ENCODE assay signal across 2 cellular contexts in genomic region chr7:116532102-116532501, GRCh38.
TF ChIP-seq lines count a peak whose summit lies in the region.

No MANE protein-coding gene starts in this region.

TF ChIP-seq in IMR-90, 13 proteins besides CTCF, POLR2A, EP300 and RAD21:
- TF ChIP-seq FOS (IDR thresholded peaks at IDR 0.05; ENCODE audit: low read depth, low read length) (no peak), SMC3 (IDR thresholded peaks at IDR 0.05; ENCODE audit: low read depth, low read length) (no peak), USF2 (IDR thresholded peaks at IDR 0.05; ENCODE audit: low read depth, low read length) (no peak), ELK1 (IDR thresholded peaks at IDR 0.05; ENCODE audit: borderline replicate concordance, low read depth, low read length) (no peak), NFE2L2 (IDR thresholded peaks at IDR 0.05; ENCODE audit: low read depth, low read length) (no peak), MAZ (IDR thresholded peaks at IDR 0.05; ENCODE audit: borderline replicate concordance, low read depth, low read length) (no peak), CEBPB (IDR thresholded peaks at IDR 0.05; ENCODE audit: low read depth, low read length) (no peak), MAFK (IDR thresholded peaks at IDR 0.05; ENCODE audit: low read depth, low read length) (no peak), RFX5 (IDR thresholded peaks at IDR 0.05; ENCODE audit: low read depth, low read length) (no peak), MXI1 (IDR thresholded peaks at IDR 0.05; ENCODE audit: borderline replicate concordance, low read depth, low read length) (no peak), RCOR1 (IDR thresholded peaks at IDR 0.05; ENCODE audit: insufficient replicate concordance, low read length) (no peak), CHD1 (IDR thresholded peaks at IDR 0.05; ENCODE audit: low read depth, low read length) (no peak), BHLHE40 (IDR thresholded peaks at IDR 0.05; ENCODE audit: low read depth, low read length) (no peak)

TF ChIP-seq in endothelial cell of umbilical vein, 7 proteins besides CTCF, POLR2A, EP300 and RAD21:
- no peak for TF ChIP-seq FOS (IDR thresholded peaks at IDR 0.05; ENCODE audit: borderline replicate concordance, insufficient read depth, low read length)
- no peak for TF ChIP-seq JUN (IDR thresholded peaks at IDR 0.05; ENCODE audit: borderline replicate concordance, insufficient read depth, insufficient read length, low read depth)
- no peak for TF ChIP-seq MAX (IDR thresholded peaks at IDR 0.05; ENCODE audit: insufficient read depth, insufficient read length)
- no peak for TF ChIP-seq EZH2 (IDR thresholded peaks at IDR 0.05; ENCODE audit: borderline replicate concordance, low read depth, low read length, severe bottlenecking)
- TF ChIP-seq MYC (IDR thresholded peaks at IDR 0.05; ENCODE audit: low read depth, low read length): no peak
- no peak for TF ChIP-seq POLR2AphosphoS5 (IDR thresholded peaks at IDR 0.05; ENCODE audit: insufficient read depth, low read depth, low read length)
- no peak for TF ChIP-seq GATA2 (IDR thresholded peaks at IDR 0.05; ENCODE audit: insufficient read depth, insufficient read length, low read depth, low read length)
TF ChIP-seq in endothelial cell of umbilical vein: peak in this region for 0.
